ENCODE assay signal across 9 cellular contexts in the genomic region with DNA sequence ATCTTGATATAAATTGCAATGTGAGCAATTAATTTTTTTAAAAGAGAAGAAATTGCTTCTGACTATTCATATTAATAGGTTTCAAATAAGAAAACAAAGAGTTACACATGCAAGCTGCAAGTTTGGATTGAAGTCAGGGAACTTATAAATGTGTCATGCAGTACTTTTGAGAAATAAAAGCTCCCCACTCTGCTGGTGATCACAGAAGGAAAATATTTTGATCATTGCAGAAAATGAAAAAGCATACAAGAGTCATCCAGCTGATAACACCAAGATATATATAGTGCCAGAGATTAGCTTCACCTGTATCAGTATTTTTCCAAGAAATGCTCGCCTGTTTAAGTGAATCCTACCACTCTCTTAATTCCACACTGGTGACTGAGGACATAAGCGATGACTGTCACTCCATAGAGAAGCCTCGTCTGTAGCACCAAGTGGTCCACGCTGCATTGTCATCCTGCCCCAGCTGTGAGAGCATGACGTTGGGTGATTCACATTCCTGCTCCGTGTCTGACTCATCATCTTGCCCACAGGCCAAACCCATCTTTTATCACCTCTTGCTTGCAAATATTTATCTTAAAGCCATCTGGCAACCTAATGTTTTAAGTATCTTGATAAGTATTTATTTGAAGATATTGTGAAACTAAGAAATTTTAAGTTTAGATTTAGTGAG.
DNase-seq lines count a peak whose midpoint lies in the region; ATAC-seq, FAIRE-seq and TF ChIP-seq lines count a peak whose summit lies in the region.
"Had no signal": no experiment of that assay in that cellular context is flagged by ENCODE, and none has a peak within 500 bp of the region (broad histone marks: within the 10 kb centered on the region; RNA-seq: fewer than 3 reads in every experiment).

No MANE protein-coding gene starts in this region.

- TF ChIP-seq CTCF in cardiac muscle cell (IDR thresholded peaks at IDR 0.05; ENCODE audit: low read depth, low read length) (no peak), fibroblast of pulmonary artery (IDR thresholded peaks at IDR 0.05; ENCODE audit: low read length, missing control alignments) (no peak)
- TF ChIP-seq CTCF in CD8-positive, alpha-beta T cell (IDR thresholded peaks at IDR 0.05) = no peak

- no peak overlapping the region for H3K27ac Mint-ChIP-seq in stimulated activated naive CD8-positive, alpha-beta T cell treated with anti-CD3 and anti-CD28 coated beads, Interleukin-15, amount 100 ng/mL, for 72 hours
- no peak overlapping the region for H3K27ac Mint-ChIP-seq in activated T-cell treated with anti-CD3 and anti-CD28 coated beads, Interleukin-2, amount 50 U/mL, for 72 hours
- H3K27ac Mint-ChIP-seq in CD8-positive, alpha-beta T cell = no peak overlapping the region
- H3K27ac Mint-ChIP-seq: T-helper 1 cell treated with Interleukin-12 subunit alpha and Interleukin-12 subunit beta and Interleukin-4 antibody, amounts not matched to agents 30 μg/mL and 1 μg/mL, for 36 hours had no signal

- CTCF ChIA-PET in CD8-positive, alpha-beta T cell (lab: Charles Lee) = no interaction called here

- peaks cover 13% of the 10 kb centered on the region for H3K4me1 ChIP-seq in cardiac muscle cell (ENCODE audit: low read depth)
- H3K4me1 ChIP-seq in urinary bladder (ENCODE audit: insufficient read depth) = no peaks in the 10 kb centered on the region
- no peaks in the 10 kb centered on the region for H3K4me1 ChIP-seq in CD8-positive, alpha-beta T cell (ENCODE audit: insufficient read depth, low read length)

- H3K9me3 ChIP-seq in cardiac muscle cell (ENCODE audit: low read depth) = no peaks in the 10 kb centered on the region
- no peaks in the 10 kb centered on the region for H3K9me3 ChIP-seq in CD8-positive, alpha-beta T cell (ENCODE audit: low read length)

- H3K4me3 Mint-ChIP-seq in stimulated activated naive CD8-positive, alpha-beta T cell treated with anti-CD3 and anti-CD28 coated beads, Interleukin-15, amount 100 ng/mL, for 72 hours = no peak overlapping the region
- H3K4me3 Mint-ChIP-seq in activated T-cell treated with anti-CD3 and anti-CD28 coated beads, Interleukin-2, amount 50 U/mL, for 72 hours = no peak overlapping the region
- H3K4me3 Mint-ChIP-seq in CD8-positive, alpha-beta T cell = no peak overlapping the region
- H3K4me3 Mint-ChIP-seq: T-helper 1 cell treated with Interleukin-12 subunit alpha and Interleukin-12 subunit beta and Interleukin-4 antibody, amounts not matched to agents 30 μg/mL and 1 μg/mL, for 36 hours had no signal

- WGBS in urinary bladder = 17% methylated on average over 6 of the region's 6 CpGs

- H3K9me3 Mint-ChIP-seq in stimulated activated naive CD8-positive, alpha-beta T cell treated with anti-CD3 and anti-CD28 coated beads, Interleukin-15, amount 100 ng/mL, for 72 hours = peaks cover 0 to 5% of the 10 kb centered on the region in 2 donors
- H3K9me3 Mint-ChIP-seq in activated T-cell treated with anti-CD3 and anti-CD28 coated beads, Interleukin-2, amount 50 U/mL, for 72 hours = peaks cover 3% of the 10 kb centered on the region in 2 donors
- peaks cover 2% of the 10 kb centered on the region for H3K9me3 Mint-ChIP-seq in CD8-positive, alpha-beta T cell
- H3K9me3 Mint-ChIP-seq: T-helper 1 cell treated with Interleukin-12 subunit alpha and Interleukin-12 subunit beta and Interleukin-4 antibody, amounts not matched to agents 30 μg/mL and 1 μg/mL, for 36 hours had no signal

- no peak for ATAC-seq in stimulated activated naive CD8-positive, alpha-beta T cell treated with anti-CD3 and anti-CD28 coated beads, Interleukin-15, amount 100 ng/mL, for 72 hours
- ATAC-seq in activated T-cell treated with anti-CD3 and anti-CD28 coated beads, Interleukin-2, amount 50 U/mL, for 72 hours (replicated peaks in 1 of 2) = no peak
- ATAC-seq in CD8-positive, alpha-beta T cell = no peak

- H3K36me3 Mint-ChIP-seq in activated T-cell treated with anti-CD3 and anti-CD28 coated beads, Interleukin-2, amount 50 U/mL, for 72 hours (ENCODE audit: insufficient read depth in 2 of 2) = no peaks in the 10 kb centered on the region
- H3K36me3 Mint-ChIP-seq in CD8-positive, alpha-beta T cell = no peaks in the 10 kb centered on the region

- intact Hi-C loops in cardiac septum (cut with DNase I) = loop anchor here (5.0 kb wide), 1 partner anchor 524 kb away; no protein-coding TSS in a partner anchor
- intact Hi-C loops in CD8-positive, alpha-beta T cell (cut with DNase I, micrococcal nuclease) = no loop called here

- H3K27me3 Mint-ChIP-seq in stimulated activated naive CD8-positive, alpha-beta T cell treated with anti-CD3 and anti-CD28 coated beads, Interleukin-15, amount 100 ng/mL, for 72 hours = no peaks in the 10 kb centered on the region
- no peaks in the 10 kb centered on the region for H3K27me3 Mint-ChIP-seq in activated T-cell treated with anti-CD3 and anti-CD28 coated beads, Interleukin-2, amount 50 U/mL, for 72 hours (ENCODE audit: low read depth)
- no peaks in the 10 kb centered on the region for H3K27me3 Mint-ChIP-seq in CD8-positive, alpha-beta T cell (ENCODE audit: low read depth)

- POLR2A ChIA-PET in CD8-positive, alpha-beta T cell (lab: Charles Lee) = no interaction called here

- H3K4me1 Mint-ChIP-seq in stimulated activated naive CD8-positive, alpha-beta T cell treated with anti-CD3 and anti-CD28 coated beads, Interleukin-15, amount 100 ng/mL, for 72 hours = no peaks in the 10 kb centered on the region
- H3K4me1 Mint-ChIP-seq in activated T-cell treated with anti-CD3 and anti-CD28 coated beads, Interleukin-2, amount 50 U/mL, for 72 hours (ENCODE audit: low read depth) = no peaks in the 10 kb centered on the region
- no peaks in the 10 kb centered on the region for H3K4me1 Mint-ChIP-seq in CD8-positive, alpha-beta T cell (ENCODE audit: low read depth)

- DNase-seq in cardiac muscle cell (ENCODE audit: low read depth in 1 of 2, low spot score in 1 of 2) (peak in 1 of 2 donors; percentile 57), cardiac septum (ENCODE audit: low spot score) (no peak), RCC 7860 (ENCODE audit: low spot score) (peak; percentile 62), fibroblast of pulmonary artery (ENCODE audit: low read depth) (peak; percentile 27)
- no peak for DNase-seq in stimulated activated naive CD8-positive, alpha-beta T cell treated with anti-CD3 and anti-CD28 coated beads, Interleukin-15, amount 100 ng/mL, for 72 hours
- no peak for DNase-seq in activated T-cell treated with anti-CD3 and anti-CD28 coated beads, Interleukin-2, amount 50 U/mL, for 72 hours
- no peak for DNase-seq in CD8-positive, alpha-beta T cell

- no peaks in the 10 kb centered on the region for H3K27me3 ChIP-seq in cardiac muscle cell
- H3K27me3 ChIP-seq in CD8-positive, alpha-beta T cell (ENCODE audit: insufficient read depth, low read length) = no peaks in the 10 kb centered on the region

- H3K36me3 ChIP-seq in cardiac muscle cell = no peaks in the 10 kb centered on the region
- H3K36me3 ChIP-seq in urinary bladder (ENCODE audit: insufficient read depth) = no peaks in the 10 kb centered on the region
- H3K36me3 ChIP-seq in CD8-positive, alpha-beta T cell (ENCODE audit: insufficient read depth, low read length) = no peaks in the 10 kb centered on the region

- H3K27ac ChIP-seq in cardiac muscle cell = peak overlapping the region; percentile 27
- peak overlapping the region; percentile 38 for H3K27ac ChIP-seq in urinary bladder (ENCODE audit: low read depth)
- no peak overlapping the region for H3K27ac ChIP-seq in CD8-positive, alpha-beta T cell (ENCODE audit: low read depth, low read length)

- no peak overlapping the region for H3K4me3 ChIP-seq in cardiac muscle cell
- H3K4me3 ChIP-seq in fibroblast of pulmonary artery (replicated peaks; ENCODE audit: low read depth, low read length) = no peak overlapping the region
- H3K4me3 ChIP-seq in urinary bladder (ENCODE audit: low read depth, low read length) = no peak overlapping the region
- H3K4me3 ChIP-seq in CD8-positive, alpha-beta T cell (ENCODE audit: low read depth, low read length) = no peak overlapping the region

- peak; percentile 26 for FAIRE-seq in RCC 7860 (lab: Jason Lieb, UNC)

Comparison
In these comparisons a context has a peak if more than half of its experiments do, and no peak if none do; other contexts are left out.
1. DNase-seq: peak in RCC 7860 (single experiment) and fibroblast of pulmonary artery (single experiment); none in cardiac septum (single experiment), stimulated activated naive CD8-positive, alpha-beta T cell treated with anti-CD3 and anti-CD28 coated beads, Interleukin-15, amount 100 ng/mL, for 72 hours (0 of 2), activated T-cell treated with anti-CD3 and anti-CD28 coated beads, Interleukin-2, amount 50 U/mL, for 72 hours (0 of 2) and CD8-positive, alpha-beta T cell (0 of 7).